Comparison of ENCODE assay signal across 8 cellular contexts in the genomic region with DNA sequence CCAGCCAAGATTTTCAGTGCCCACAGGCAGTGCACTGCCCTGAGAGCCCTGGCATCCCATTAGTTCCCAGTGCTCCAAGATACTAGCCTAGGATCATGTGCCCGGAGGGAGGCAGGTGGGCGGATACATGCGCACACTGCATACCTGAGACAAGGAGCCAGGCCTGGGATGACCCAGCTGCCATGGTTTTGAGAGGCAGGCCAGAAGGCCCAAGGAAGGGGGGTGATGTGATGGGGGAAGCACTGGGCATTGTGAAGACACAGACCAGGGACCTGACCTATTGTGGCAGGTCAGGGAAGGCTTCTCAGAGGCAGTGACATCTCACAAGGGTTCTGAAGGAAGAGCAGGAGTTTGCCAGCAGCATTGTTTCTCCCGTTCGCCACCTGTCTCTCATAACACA. TPM values are rescaled to one million over a fixed set of nuclear protein-coding genes. Genes with fewer than 3 reads are reported as not detected.
A peak's percentile ranks its signal among the peaks of the same experiment; 100 is the strongest.
DNase-seq lines count a peak whose midpoint lies in the region; FAIRE-seq and TF ChIP-seq lines count a peak whose summit lies in the region.

No MANE protein-coding gene starts in this region.

- H3K36me3 ChIP-seq in bronchial epithelial cell (ENCODE audit: control insufficient read depth, insufficient read depth, low read length) (peaks cover 58% of the 10 kb centered on the region), muscle layer of colon (ENCODE audit: insufficient read depth, low read length) (peaks cover 40% of the 10 kb centered on the region), Caco-2 (ENCODE audit: control insufficient read depth, insufficient read depth, low read length) (no peaks in the 10 kb centered on the region; the same call in 1 of the 2 replicates)

- intact Hi-C loops in Caco-2 (cut with micrococcal nuclease; ENCODE audit: unreplicated experiment): no loop called here

- peaks cover 71% of the 10 kb centered on the region for H3K4me1 ChIP-seq in muscle layer of colon (ENCODE audit: insufficient read depth, low read length)
- H3K4me1 ChIP-seq in Caco-2: peaks cover 26% of the 10 kb centered on the region

- H3K9ac ChIP-seq in muscle layer of colon (ENCODE audit: low read length): peak overlapping the region; percentile 76

- no peak overlapping the region for H3K27ac Mint-ChIP-seq in Caco-2 (ENCODE audit: unreplicated experiment)

- H3K27me3 ChIP-seq in bronchial epithelial cell (ENCODE audit: control insufficient read depth, insufficient read depth, low read length) (no peaks in the 10 kb centered on the region), muscle layer of colon (ENCODE audit: control insufficient read depth in 1 of 2, insufficient read depth in 2 of 2, low read length in 2 of 2) (no peaks in the 10 kb centered on the region), Caco-2 (replicated peaks; ENCODE audit: control insufficient read depth, insufficient read depth, low read length) (no peaks in the 10 kb centered on the region)

- peaks cover 27% of the 10 kb centered on the region for H3K36me3 Mint-ChIP-seq in Caco-2 (ENCODE audit: insufficient read depth, unreplicated experiment)

- TF ChIP-seq CTCF in C4-2B (conservative IDR thresholded peaks at IDR 0.05) (no peak), NB4 (IDR thresholded peaks at IDR 0.05; ENCODE audit: low read depth, low read length) (no peak), bronchial epithelial cell (IDR thresholded peaks at IDR 0.05; ENCODE audit: insufficient read depth, low read length, severe bottlenecking) (no peak), Caco-2 (IDR thresholded peaks at IDR 0.05; ENCODE audit: insufficient read depth in 1 of 2, low read depth in 1 of 2, low read length in 1 of 2, severe bottlenecking in 1 of 2, unreplicated experiment in 1 of 2) (no peak)

- DNase-seq in NB4 (ENCODE audit: low read depth) (no peak), bronchial epithelial cell (ENCODE audit: low read depth) (peak; percentile 47), putamen (ENCODE audit: low spot score) (no peak), HCEC 1CT (no peak), UCSD-AML1 (lab: John Stamatoyannopoulos, UW; ENCODE audit: unreplicated experiment) (no peak), Caco-2 (no peak)

- H3K27ac ChIP-seq in C4-2B (peak overlapping the region; percentile 87), muscle layer of colon (ENCODE audit: low read depth, low read length) (peak overlapping the region; percentile 90)

- no peaks in the 10 kb centered on the region for H3K9me3 Mint-ChIP-seq in Caco-2 (ENCODE audit: unreplicated experiment)

- no peaks in the 10 kb centered on the region for H3K9me3 ChIP-seq in muscle layer of colon (ENCODE audit: low read length)
- no peaks in the 10 kb centered on the region for H3K9me3 ChIP-seq in Caco-2

- no peak overlapping the region for H3K4me3 Mint-ChIP-seq in Caco-2 (ENCODE audit: unreplicated experiment)

- H3K4me1 Mint-ChIP-seq in Caco-2 (ENCODE audit: low read depth, unreplicated experiment): no peaks in the 10 kb centered on the region

- FAIRE-seq in bronchial epithelial cell (lab: Jason Lieb, UNC): no peak

- POLR2A ChIA-PET in Caco-2 (lab: Charles Lee): interaction anchor here (0.6 kb wide), 1 partner anchor 210 kb away, joined by 3 read pairs; no protein-coding TSS in a partner anchor

- H3K27me3 Mint-ChIP-seq in Caco-2 (ENCODE audit: insufficient read depth, unreplicated experiment): no peaks in the 10 kb centered on the region

- no peak for TF ChIP-seq POLR2A in NB4 (IDR thresholded peaks at IDR 0.05; ENCODE audit: extremely low read depth, insufficient read length)

- CTCF ChIA-PET in Caco-2 (lab: Charles Lee): interaction anchor here (2.0 kb wide), 1 partner anchor 9 kb away, joined by 7 read pairs; no protein-coding TSS in a partner anchor

- H3K4me3 ChIP-seq in NB4 (ENCODE audit: low read depth, low read length) (peak overlapping the region; percentile 90), bronchial epithelial cell (ENCODE audit: low read depth, low read length) (peak overlapping the region; percentile 80), muscle layer of colon (ENCODE audit: low read depth in 1 of 2, low read length in 2 of 2) (peak overlapping the region; percentile 14 to 82), Caco-2 (ENCODE audit: low read depth, low read length) (no peak overlapping the region)

- no TSS peak for BruUV-seq in Caco-2 (replicated peaks; lab: Mats Ljungman, UMichigan)

RNA-seq across cellular contexts. Expression of gene ZC3H12A, which starts 3.6 kb away (rescaled TPM):
- total RNA-seq in bronchial epithelial cell (14.2 and 24.2 TPM in 2 replicates), Caco-2 (2022) (4.7 and 4.9 TPM in 2 replicates)

RNA-seq across cellular contexts. Expression of gene MEAF6, which starts 36.6 kb away (rescaled TPM):
- 50.1 and 74.5 TPM in 2 replicates for total RNA-seq in bronchial epithelial cell
- total RNA-seq in Caco-2 (2022): 36.8 and 38.3 TPM in 2 replicates
